Comparison of ENCODE assay signal across 2 cellular contexts in the genomic region with DNA sequence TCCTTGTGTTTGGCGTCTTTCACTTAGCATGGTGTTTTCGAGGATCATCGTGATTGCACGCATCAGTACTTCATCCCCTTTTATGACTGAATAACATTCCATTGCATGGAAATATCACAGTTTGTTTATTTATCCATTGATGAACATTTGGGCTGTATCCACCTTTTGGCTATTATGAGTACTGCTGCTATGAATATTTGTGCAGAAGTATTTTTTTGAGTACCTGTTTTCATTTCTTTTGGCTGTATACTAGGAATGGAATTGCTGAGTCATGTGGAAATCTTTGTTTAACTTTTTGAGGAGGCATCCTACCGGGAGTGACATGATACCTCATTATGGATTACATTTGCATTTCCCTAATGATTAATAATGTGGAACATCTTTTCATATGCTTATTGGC.
TF ChIP-seq lines count a peak whose summit lies in the region.

No MANE protein-coding gene starts in this region.

TF ChIP-seq in SK-N-SH, 30 proteins besides CTCF, POLR2A, EP300 and RAD21:
- TF ChIP-seq, protein P1, sequence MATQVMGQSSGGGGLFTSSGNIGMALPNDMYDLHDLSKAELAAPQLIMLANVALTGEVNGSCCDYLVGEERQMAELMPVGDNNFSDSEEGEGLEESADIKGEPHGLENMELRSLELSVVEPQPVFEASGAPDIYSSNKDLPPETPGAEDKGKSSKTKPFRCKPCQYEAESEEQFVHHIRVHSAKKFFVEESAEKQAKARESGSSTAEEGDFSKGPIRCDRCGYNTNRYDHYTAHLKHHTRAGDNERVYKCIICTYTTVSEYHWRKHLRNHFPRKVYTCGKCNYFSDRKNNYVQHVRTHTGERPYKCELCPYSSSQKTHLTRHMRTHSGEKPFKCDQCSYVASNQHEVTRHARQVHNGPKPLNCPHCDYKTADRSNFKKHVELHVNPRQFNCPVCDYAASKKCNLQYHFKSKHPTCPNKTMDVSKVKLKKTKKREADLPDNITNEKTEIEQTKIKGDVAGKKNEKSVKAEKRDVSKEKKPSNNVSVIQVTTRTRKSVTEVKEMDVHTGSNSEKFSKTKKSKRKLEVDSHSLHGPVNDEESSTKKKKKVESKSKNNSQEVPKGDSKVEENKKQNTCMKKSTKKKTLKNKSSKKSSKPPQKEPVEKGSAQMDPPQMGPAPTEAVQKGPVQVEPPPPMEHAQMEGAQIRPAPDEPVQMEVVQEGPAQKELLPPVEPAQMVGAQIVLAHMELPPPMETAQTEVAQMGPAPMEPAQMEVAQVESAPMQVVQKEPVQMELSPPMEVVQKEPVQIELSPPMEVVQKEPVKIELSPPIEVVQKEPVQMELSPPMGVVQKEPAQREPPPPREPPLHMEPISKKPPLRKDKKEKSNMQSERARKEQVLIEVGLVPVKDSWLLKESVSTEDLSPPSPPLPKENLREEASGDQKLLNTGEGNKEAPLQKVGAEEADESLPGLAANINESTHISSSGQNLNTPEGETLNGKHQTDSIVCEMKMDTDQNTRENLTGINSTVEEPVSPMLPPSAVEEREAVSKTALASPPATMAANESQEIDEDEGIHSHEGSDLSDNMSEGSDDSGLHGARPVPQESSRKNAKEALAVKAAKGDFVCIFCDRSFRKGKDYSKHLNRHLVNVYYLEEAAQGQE (IDR thresholded peaks at IDR 0.05; ENCODE audit: low read depth, low read length): no peak
- no peak for TF ChIP-seq SMC3 (IDR thresholded peaks at IDR 0.05; ENCODE audit: low read depth, low read length)
- TF ChIP-seq TCF12 (IDR thresholded peaks at IDR 0.05): no peak
- TF ChIP-seq GABPA (IDR thresholded peaks at IDR 0.05; ENCODE audit: low read depth): no peak
- TF ChIP-seq, protein P2, sequence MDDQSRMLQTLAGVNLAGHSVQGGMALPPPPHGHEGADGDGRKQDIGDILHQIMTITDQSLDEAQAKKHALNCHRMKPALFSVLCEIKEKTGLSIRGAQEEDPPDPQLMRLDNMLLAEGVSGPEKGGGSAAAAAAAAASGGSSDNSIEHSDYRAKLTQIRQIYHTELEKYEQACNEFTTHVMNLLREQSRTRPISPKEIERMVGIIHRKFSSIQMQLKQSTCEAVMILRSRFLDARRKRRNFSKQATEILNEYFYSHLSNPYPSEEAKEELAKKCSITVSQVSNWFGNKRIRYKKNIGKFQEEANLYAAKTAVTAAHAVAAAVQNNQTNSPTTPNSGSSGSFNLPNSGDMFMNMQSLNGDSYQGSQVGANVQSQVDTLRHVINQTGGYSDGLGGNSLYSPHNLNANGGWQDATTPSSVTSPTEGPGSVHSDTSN (IDR thresholded peaks at IDR 0.05): no peak
- TF ChIP-seq RCOR1 (IDR thresholded peaks at IDR 0.05; ENCODE audit: low read length): no peak
- TF ChIP-seq FOXJ3 (CRISPR knock-in tag; IDR thresholded peaks at IDR 0.05): no peak
- TF ChIP-seq ELF1 (IDR thresholded peaks at IDR 0.05): no peak
- TF ChIP-seq, protein P3, sequence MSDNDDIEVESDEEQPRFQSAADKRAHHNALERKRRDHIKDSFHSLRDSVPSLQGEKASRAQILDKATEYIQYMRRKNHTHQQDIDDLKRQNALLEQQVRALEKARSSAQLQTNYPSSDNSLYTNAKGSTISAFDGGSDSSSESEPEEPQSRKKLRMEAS (IDR thresholded peaks at IDR 0.05; ENCODE audit: low read depth): no peak
- TF ChIP-seq RFX5 (IDR thresholded peaks at IDR 0.05; ENCODE audit: low read length): no peak
- no peak for TF ChIP-seq EZH2phosphoT487 (IDR thresholded peaks at IDR 0.05; ENCODE audit: borderline replicate concordance, low read depth)
- TF ChIP-seq SIN3A (IDR thresholded peaks at IDR 0.05; ENCODE audit: borderline replicate concordance, low read depth, low read length): no peak
- no peak for TF ChIP-seq FOXM1 (IDR thresholded peaks at IDR 0.05; ENCODE audit: low read depth)
- TF ChIP-seq, protein P4, sequence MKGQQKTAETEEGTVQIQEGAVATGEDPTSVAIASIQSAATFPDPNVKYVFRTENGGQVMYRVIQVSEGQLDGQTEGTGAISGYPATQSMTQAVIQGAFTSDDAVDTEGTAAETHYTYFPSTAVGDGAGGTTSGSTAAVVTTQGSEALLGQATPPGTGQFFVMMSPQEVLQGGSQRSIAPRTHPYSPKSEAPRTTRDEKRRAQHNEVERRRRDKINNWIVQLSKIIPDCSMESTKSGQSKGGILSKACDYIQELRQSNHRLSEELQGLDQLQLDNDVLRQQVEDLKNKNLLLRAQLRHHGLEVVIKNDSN (IDR thresholded peaks at IDR 0.05; ENCODE audit: borderline replicate concordance, low read depth): no peak
- TF ChIP-seq MEF2A (IDR thresholded peaks at IDR 0.05; ENCODE audit: borderline replicate concordance, low read depth): no peak
- TF ChIP-seq GATA2 (CRISPR knock-in tag; IDR thresholded peaks at IDR 0.05): no peak
- TF ChIP-seq, protein P5, sequence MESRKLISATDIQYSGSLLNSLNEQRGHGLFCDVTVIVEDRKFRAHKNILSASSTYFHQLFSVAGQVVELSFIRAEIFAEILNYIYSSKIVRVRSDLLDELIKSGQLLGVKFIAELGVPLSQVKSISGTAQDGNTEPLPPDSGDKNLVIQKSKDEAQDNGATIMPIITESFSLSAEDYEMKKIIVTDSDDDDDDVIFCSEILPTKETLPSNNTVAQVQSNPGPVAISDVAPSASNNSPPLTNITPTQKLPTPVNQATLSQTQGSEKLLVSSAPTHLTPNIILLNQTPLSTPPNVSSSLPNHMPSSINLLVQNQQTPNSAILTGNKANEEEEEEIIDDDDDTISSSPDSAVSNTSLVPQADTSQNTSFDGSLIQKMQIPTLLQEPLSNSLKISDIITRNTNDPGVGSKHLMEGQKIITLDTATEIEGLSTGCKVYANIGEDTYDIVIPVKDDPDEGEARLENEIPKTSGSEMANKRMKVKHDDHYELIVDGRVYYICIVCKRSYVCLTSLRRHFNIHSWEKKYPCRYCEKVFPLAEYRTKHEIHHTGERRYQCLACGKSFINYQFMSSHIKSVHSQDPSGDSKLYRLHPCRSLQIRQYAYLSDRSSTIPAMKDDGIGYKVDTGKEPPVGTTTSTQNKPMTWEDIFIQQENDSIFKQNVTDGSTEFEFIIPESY (IDR thresholded peaks at IDR 0.05; ENCODE audit: borderline replicate concordance, low read depth): no peak
- TF ChIP-seq POLR2AphosphoS5 (IDR thresholded peaks at IDR 0.05; ENCODE audit: low read depth, low read length): no peak
- TF ChIP-seq FOSL2 (IDR thresholded peaks at IDR 0.05; ENCODE audit: borderline replicate concordance, low read depth): no peak
- no peak for TF ChIP-seq JUND (IDR thresholded peaks at IDR 0.05)
TF ChIP-seq in SK-N-SH: peak in this region for 0.

TF ChIP-seq in SK-N-SH treated with all-trans-retinoic acid at 6 μM for 48 hours, 23 proteins besides CTCF, POLR2A, EP300 and RAD21 (continued from another document):
- TF ChIP-seq, protein P6, sequence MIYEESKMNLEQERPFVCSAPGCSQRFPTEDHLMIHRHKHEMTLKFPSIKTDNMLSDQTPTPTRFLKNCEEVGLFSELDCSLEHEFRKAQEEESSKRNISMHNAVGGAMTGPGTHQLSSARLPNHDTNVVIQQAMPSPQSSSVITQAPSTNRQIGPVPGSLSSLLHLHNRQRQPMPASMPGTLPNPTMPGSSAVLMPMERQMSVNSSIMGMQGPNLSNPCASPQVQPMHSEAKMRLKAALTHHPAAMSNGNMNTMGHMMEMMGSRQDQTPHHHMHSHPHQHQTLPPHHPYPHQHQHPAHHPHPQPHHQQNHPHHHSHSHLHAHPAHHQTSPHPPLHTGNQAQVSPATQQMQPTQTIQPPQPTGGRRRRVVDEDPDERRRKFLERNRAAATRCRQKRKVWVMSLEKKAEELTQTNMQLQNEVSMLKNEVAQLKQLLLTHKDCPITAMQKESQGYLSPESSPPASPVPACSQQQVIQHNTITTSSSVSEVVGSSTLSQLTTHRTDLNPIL (CRISPR knock-in tag; IDR thresholded peaks at IDR 0.05; ENCODE audit: low read depth): no peak
- TF ChIP-seq TOX (CRISPR knock-in tag; IDR thresholded peaks at IDR 0.05; ENCODE audit: borderline replicate concordance) (no peak), BACH2 (CRISPR knock-in tag; IDR thresholded peaks at IDR 0.05; ENCODE audit: borderline replicate concordance) (no peak), ZFP3 (CRISPR knock-in tag; IDR thresholded peaks at IDR 0.05) (no peak), GLIS3 (CRISPR knock-in tag; IDR thresholded peaks at IDR 0.05) (no peak), OSR1 (CRISPR knock-in tag; IDR thresholded peaks at IDR 0.05) (no peak), CSDC2 (CRISPR knock-in tag; IDR thresholded peaks at IDR 0.05) (no peak), ZNF8 (CRISPR knock-in tag; IDR thresholded peaks at IDR 0.05) (no peak)
- TF ChIP-seq, protein P7, sequence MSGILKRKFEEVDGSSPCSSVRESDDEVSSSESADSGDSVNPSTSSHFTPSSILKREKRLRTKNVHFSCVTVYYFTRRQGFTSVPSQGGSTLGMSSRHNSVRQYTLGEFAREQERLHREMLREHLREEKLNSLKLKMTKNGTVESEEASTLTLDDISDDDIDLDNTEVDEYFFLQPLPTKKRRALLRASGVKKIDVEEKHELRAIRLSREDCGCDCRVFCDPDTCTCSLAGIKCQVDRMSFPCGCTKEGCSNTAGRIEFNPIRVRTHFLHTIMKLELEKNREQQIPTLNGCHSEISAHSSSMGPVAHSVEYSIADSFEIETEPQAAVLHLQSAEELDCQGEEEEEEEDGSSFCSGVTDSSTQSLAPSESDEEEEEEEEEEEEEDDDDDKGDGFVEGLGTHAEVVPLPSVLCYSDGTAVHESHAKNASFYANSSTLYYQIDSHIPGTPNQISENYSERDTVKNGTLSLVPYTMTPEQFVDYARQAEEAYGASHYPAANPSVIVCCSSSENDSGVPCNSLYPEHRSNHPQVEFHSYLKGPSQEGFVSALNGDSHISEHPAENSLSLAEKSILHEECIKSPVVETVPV (CRISPR knock-in tag; IDR thresholded peaks at IDR 0.05): no peak
